In genomic region chr10:75000748-75001321, GRCh38 we compare ENCODE assay signal across 13 cellular contexts.
DNase-seq lines count a peak whose midpoint lies in the region; ATAC-seq and TF ChIP-seq lines count a peak whose summit lies in the region.
"Had no signal": no experiment of that assay in that cellular context is flagged by ENCODE, and none has a peak within 500 bp of the region (broad histone marks: within the 10 kb centered on the region; RNA-seq: fewer than 3 reads in every experiment).

No MANE protein-coding gene starts in this region.

- intact Hi-C loops in psoas muscle (cut with DNase I) = no loop called here

- no peak for DNase-seq in activated CD4-positive, CD25-positive, alpha-beta regulatory T cell treated with anti-CD3 and anti-CD28 coated beads, Interleukin-2, amount 50 U/mL, for 72 hours
- DNase-seq in psoas muscle (no peak), NCI-H187 (lab: John Stamatoyannopoulos, UW) (no peak), retina (no peak), GF-D8 (lab: John Stamatoyannopoulos, UW) (no peak)
- DNase-seq: GDM1, NCI-H2171 treated with DMSO at 0.1 percent for 48 hours, Right ventricle myocardium superior had no signal

- peak; percentile 86 to 89 for ATAC-seq in activated CD4-positive, CD25-positive, alpha-beta regulatory T cell treated with anti-CD3 and anti-CD28 coated beads, Interleukin-2, amount 50 U/mL, for 24 hours
- ATAC-seq in GM21528 (IDR thresholded peaks at IDR 0.05; ENCODE audit: low FRiP score, unreplicated experiment) = peak; percentile 70
- peak; percentile 84 for ATAC-seq in HG03342 (IDR thresholded peaks at IDR 0.05; ENCODE audit: unreplicated experiment)
- no peak for ATAC-seq in psoas muscle

- H3K36me3 ChIP-seq in psoas muscle (ENCODE audit: insufficient read depth in 1 of 2, low read depth in 1 of 2) = peaks cover 2 to 26% of the 10 kb centered on the region in 2 donors
- H3K36me3 ChIP-seq: thyroid gland had no signal

- WGBS in psoas muscle, 3 donors = 54 to 86% (median 66%) methylated on average over 10 of the region's 10 CpGs

- no peak overlapping the region for H3K4me3 ChIP-seq in psoas muscle
- H3K4me3 ChIP-seq: thyroid gland had no signal

- TF ChIP-seq CTCF in psoas muscle (IDR thresholded peaks at IDR 0.05) = no peak

- H3K27me3 ChIP-seq in psoas muscle (ENCODE audit: insufficient read depth in 3 of 3, low read length in 2 of 3) = no peaks in the 10 kb centered on the region
- H3K27me3 ChIP-seq: thyroid gland had no signal

- H3K4me1 ChIP-seq in psoas muscle = peaks cover 21% of the 10 kb centered on the region

- H3K9me3 ChIP-seq in psoas muscle = no peaks in the 10 kb centered on the region
- H3K9me3 ChIP-seq: thyroid gland had no signal

- peak overlapping the region; percentile 46 for H3K27ac ChIP-seq in psoas muscle
- H3K27ac ChIP-seq: 22Rv1 had no signal

Comparison
In these comparisons a context has a peak if more than half of its experiments do, and no peak if none do; other contexts are left out.
1. ATAC-seq: peak in activated CD4-positive, CD25-positive, alpha-beta regulatory T cell treated with anti-CD3 and anti-CD28 coated beads, Interleukin-2, amount 50 U/mL, for 24 hours (2 of 2), GM21528 (single experiment) and HG03342 (single experiment); none in psoas muscle (0 of 4).